ENCODE assay signal across 14 cellular contexts in the genomic region with DNA sequence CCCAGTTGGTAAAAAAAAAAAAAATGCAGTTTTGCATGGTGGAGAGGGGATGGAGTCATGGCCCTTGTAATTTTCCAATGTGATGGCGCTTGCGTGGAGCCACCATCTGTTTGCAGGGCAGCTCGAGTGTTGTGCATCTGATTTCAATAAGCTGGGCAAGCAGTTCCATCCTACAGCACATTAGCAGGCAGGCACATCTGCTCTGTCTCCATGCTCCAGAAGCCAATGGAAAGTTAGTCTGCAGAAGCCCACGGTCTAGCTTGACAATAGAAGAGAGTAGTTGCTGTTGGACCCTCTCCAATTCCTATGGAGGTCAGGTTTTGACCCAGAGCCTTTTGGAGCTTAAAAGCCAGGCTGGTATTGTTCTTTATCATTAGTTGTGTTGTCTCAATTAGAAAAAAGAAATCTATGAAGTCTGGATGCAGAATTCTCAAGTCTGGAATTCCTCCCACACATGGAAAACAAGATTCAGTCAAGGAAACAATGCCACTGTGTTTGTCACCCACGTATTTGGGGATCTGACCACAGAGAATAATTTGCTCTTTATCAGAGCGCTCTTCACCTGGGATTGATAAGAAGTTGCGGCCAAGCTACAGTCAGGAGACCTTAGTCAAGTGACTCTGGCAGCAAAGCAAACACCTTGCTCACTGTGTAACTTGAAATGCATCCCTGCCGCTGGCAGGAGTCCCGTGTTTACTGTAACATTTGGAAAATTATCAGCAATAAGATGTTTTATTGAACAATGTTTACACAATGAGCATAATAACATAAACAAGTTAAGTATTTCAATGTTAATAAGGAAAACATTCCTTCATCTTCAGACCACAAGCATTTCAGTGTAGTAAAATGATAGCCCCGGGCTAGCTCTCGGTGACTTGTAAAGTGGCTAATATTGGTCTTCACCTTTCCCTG.
DNase-seq lines count a peak whose midpoint lies in the region; TF ChIP-seq lines count a peak whose summit lies in the region.
"Had no signal": no experiment of that assay in that cellular context is flagged by ENCODE, and none has a peak within 500 bp of the region (broad histone marks: within the 10 kb centered on the region; RNA-seq: fewer than 3 reads in every experiment).

No MANE protein-coding gene starts in this region.

- intact Hi-C loops in posterior cingulate gyrus (cut with DNase I) = no loop called here

- H3K4me3 ChIP-seq in AG10803 (ENCODE audit: low read length) (no peak overlapping the region), HFF-Myc (replicated peaks; ENCODE audit: low read depth, low read length) (no peak overlapping the region), fibroblast of pulmonary artery (replicated peaks; ENCODE audit: low read depth, low read length) (no peak overlapping the region)
- H3K4me3 ChIP-seq: gastroesophageal sphincter, MG63, mucosa of descending colon, SJSA1 had no signal

- DNase-seq in AG10803 (ENCODE audit: low read depth) (peak; percentile 75), HFF-Myc (ENCODE audit: extremely low read depth, low read depth) (peak; percentile 92), NCI-H524 treated with DMSO at 0.1 percent for 48 hours (lab: John Stamatoyannopoulos, UW) (peak; percentile 73), fibroblast of pulmonary artery (ENCODE audit: low read depth) (peak; percentile 35), posterior cingulate gyrus (no peak), middle frontal gyrus (ENCODE audit: extremely low spot score, low spot score) (no peak), HUDEP-2 (lab: John Stamatoyannopoulos, UW; ENCODE audit: unreplicated experiment in 76 of 76) (no peak)
- no peak for DNase-seq in activated effector memory CD4-positive, alpha-beta T cell treated with anti-CD3 and anti-CD28 coated beads, Interleukin-2, amount 50 U/mL, for 16 hours
- DNase-seq: activated naive CD4-positive, alpha-beta T cell treated with Interleukin-2 at 50 U/mL for 16 hours; MG63; mucosa of descending colon; NK-92 treated with Interleukin-12 subunit alpha and Interleukin-12 subunit beta, amount 100 ng/mL, for 24 hours had no signal

- TF ChIP-seq CTCF in AG10803 (conservative IDR thresholded peaks at IDR 0.05; ENCODE audit: low read length) (no peak), HFF-Myc (IDR thresholded peaks at IDR 0.05; ENCODE audit: low read depth, low read length, missing control alignments) (no peak), fibroblast of pulmonary artery (IDR thresholded peaks at IDR 0.05; ENCODE audit: low read length, missing control alignments) (no peak)

Comparison
In these comparisons a context has a peak if more than half of its experiments do, and no peak if none do; other contexts are left out.
1. DNase-seq: peak in AG10803 (single experiment), HFF-Myc (single experiment), NCI-H524 treated with DMSO at 0.1 percent for 48 hours (single experiment) and fibroblast of pulmonary artery (single experiment); none in posterior cingulate gyrus (0 of 10), middle frontal gyrus (single experiment), HUDEP-2 (0 of 76) and activated effector memory CD4-positive, alpha-beta T cell treated with anti-CD3 and anti-CD28 coated beads, Interleukin-2, amount 50 U/mL, for 16 hours (single experiment).